In the genomic region with DNA sequence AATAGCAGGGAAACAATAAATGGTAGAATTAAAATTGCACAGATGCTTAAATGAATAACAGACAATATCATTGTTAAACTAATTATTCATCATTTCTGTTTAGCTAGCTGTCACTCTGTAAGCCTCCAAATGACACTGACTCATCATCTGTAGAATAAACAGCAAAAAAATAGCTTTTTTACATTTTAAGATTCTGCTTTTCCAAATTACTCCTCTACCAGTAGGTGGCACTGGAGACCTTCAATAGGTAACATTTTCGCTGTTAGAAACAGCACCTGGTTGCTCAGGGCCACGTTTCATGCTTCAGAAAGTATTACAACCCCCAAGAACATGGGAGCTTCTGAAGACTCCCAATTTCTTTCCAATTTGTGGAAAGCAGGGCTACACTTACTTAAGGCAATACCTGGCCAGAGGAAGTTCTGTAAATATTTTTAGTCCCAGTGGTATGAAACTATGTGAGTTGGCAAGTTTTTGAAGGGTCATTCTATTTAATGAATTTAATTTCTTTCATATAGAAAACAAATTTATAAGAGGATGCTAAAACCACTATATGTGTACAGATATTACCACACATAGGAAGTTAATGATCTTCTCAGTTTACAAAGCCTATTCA, we compare ENCODE assay signal across 1 cellular context.
TF ChIP-seq lines count a peak whose summit lies in the region.

No MANE protein-coding gene starts in this region.

TF ChIP-seq in H1, 55 proteins besides CTCF, POLR2A, EP300 and RAD21:
- TF ChIP-seq CHD1 (IDR thresholded peaks at IDR 0.05; ENCODE audit: low read depth, low read length) (no peak), EGR1 (IDR thresholded peaks at IDR 0.05; ENCODE audit: borderline replicate concordance, low read depth, low read length) (no peak), E2F6 (IDR thresholded peaks at IDR 0.05) (no peak), ATF3 (IDR thresholded peaks at IDR 0.05; ENCODE audit: insufficient read depth, low read depth, low read length) (no peak), NRF1 (IDR thresholded peaks at IDR 0.05; ENCODE audit: low read depth, low read length) (no peak), TAF1 (IDR thresholded peaks at IDR 0.05; ENCODE audit: low read depth, low read length) (no peak), JUND (IDR thresholded peaks at IDR 0.05; ENCODE audit: low read length) (no peak)
